14 cellular contexts compared by ENCODE assay signal in the genomic region with DNA sequence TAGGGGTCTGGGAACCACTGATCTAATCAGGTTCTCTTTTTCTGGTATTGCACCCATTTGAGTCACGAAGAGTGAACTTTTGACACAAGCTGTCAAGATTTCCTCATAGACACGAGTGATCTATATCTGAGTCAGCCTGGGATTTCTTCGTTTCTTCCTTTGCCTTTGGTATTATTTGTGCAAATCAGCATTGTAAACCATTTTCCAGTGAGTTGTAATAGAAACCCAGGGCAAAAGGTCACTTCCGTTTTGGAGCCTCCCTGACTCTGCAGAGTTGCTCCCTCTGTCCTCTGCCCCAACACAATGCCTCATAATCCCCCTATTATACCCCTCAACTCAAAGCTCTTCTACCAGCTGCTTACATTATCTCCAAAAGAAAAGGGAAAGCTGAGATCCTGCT.
DNase-seq lines count a peak whose midpoint lies in the region; ATAC-seq, FAIRE-seq and TF ChIP-seq lines count a peak whose summit lies in the region.
"Had no signal": no experiment of that assay in that cellular context is flagged by ENCODE, and none has a peak within 500 bp of the region (broad histone marks: within the 10 kb centered on the region; RNA-seq: fewer than 3 reads in every experiment).

No MANE protein-coding gene starts in this region.

- ATAC-seq in GM18505 (IDR thresholded peaks at IDR 0.05; ENCODE audit: unreplicated experiment): no peak
- no peak for ATAC-seq in T-cell (replicated peaks in 1 of 4)
- ATAC-seq: Panc1 had no signal

- H3K27me3 Mint-ChIP-seq in astrocyte (ENCODE audit: low read depth, unreplicated experiment) (peaks cover 6% of the 10 kb centered on the region), T-cell (peaks cover 0 to 7% of the 10 kb centered on the region in 2 donors)
- H3K27me3 Mint-ChIP-seq: activated B cell treated with CpG ODN at 0.5 μM for 24 hours, B cell had no signal

- H3K27ac ChIP-seq in astrocyte (ENCODE audit: low read depth, low read length) (no peak overlapping the region), keratinocyte (ENCODE audit: control insufficient read depth, insufficient read depth, low read length) (peak overlapping the region; percentile 90)
- H3K27ac ChIP-seq: skin epidermis had no signal

- FAIRE-seq in astrocyte (lab: Jason Lieb, UNC) (peak; percentile 49), keratinocyte (lab: Jason Lieb, UNC) (peak; percentile 97)

- TF ChIP-seq CTCF in NB4 (IDR thresholded peaks at IDR 0.05; ENCODE audit: low read depth, low read length): no peak
- TF ChIP-seq CTCF in astrocyte (IDR thresholded peaks at IDR 0.05; ENCODE audit: insufficient read depth, low read depth, low read length): no peak
- no peak for TF ChIP-seq CTCF in keratinocyte (optimal IDR thresholded peaks at IDR 0.05 in 1 of 3, IDR thresholded peaks at IDR 0.05 in 1 of 3, conservative IDR thresholded peaks at IDR 0.05 in 1 of 3; ENCODE audit: extremely low read depth in 1 of 3, insufficient read depth in 2 of 3, low read length in 3 of 3)
- TF ChIP-seq CTCF in BE2C (IDR thresholded peaks at IDR 0.05; ENCODE audit: low read depth, low read length): no peak

- DNase-seq in AG20443 (ENCODE audit: low spot score) (peak; percentile 14), NB4 (ENCODE audit: low read depth) (peak; percentile 64), astrocyte (ENCODE audit: low read depth) (peak; percentile 56), keratinocyte (ENCODE audit: low read depth, low spot score) (peak; percentile 17), T1000 (lab: John Stamatoyannopoulos, UW) (no peak), BE2C (no peak), T-cell (no peak)
- DNase-seq: activated B cell treated with CpG ODN at 0.5 μM for 24 hours; caudate nucleus; stimulated activated CD8-positive, alpha-beta memory T cell treated with anti-CD3 and anti-CD28 coated beads, Interleukin-4, amount 100 ng/mL, for 48 hours had no signal

- H3K79me2 ChIP-seq in astrocyte (ENCODE audit: insufficient read depth, low read length): no peaks in the 10 kb centered on the region
- H3K79me2 ChIP-seq in keratinocyte (ENCODE audit: control insufficient read depth, insufficient read depth, low read length): no peaks in the 10 kb centered on the region

- H2AFZ ChIP-seq in astrocyte (ENCODE audit: low read depth, low read length): no peak overlapping the region
- no peak overlapping the region for H2AFZ ChIP-seq in keratinocyte (ENCODE audit: control insufficient read depth, low read length)

- H3K27me3 ChIP-seq in astrocyte (ENCODE audit: insufficient read depth, low read length): no peaks in the 10 kb centered on the region
- H3K27me3 ChIP-seq in keratinocyte (ENCODE audit: control insufficient read depth, extremely low read depth, insufficient read depth, low read length): no peaks in the 10 kb centered on the region
- H3K27me3 ChIP-seq in BE2C: peaks cover 10% of the 10 kb centered on the region; the same call in 1 of the 2 replicates

- no peak for TF ChIP-seq POLR2A in NB4 (IDR thresholded peaks at IDR 0.05; ENCODE audit: extremely low read depth, insufficient read length)
- no peak for TF ChIP-seq POLR2A in GM18505 (IDR thresholded peaks at IDR 0.05; ENCODE audit: borderline replicate concordance, extremely low read depth, insufficient read depth, insufficient read length)

- POLR2A ChIA-PET in T-cell (lab: Charles Lee): no interaction called here

- CTCF ChIA-PET in T-cell (lab: Charles Lee): no interaction called here

- H3K9ac ChIP-seq in astrocyte (ENCODE audit: low read length) (no peak overlapping the region), keratinocyte (ENCODE audit: control insufficient read depth, extremely low read depth, insufficient read depth, low read length) (no peak overlapping the region)

- H3K9me3 ChIP-seq in astrocyte (ENCODE audit: insufficient read depth, low read depth, low read length) (no peaks in the 10 kb centered on the region), keratinocyte (ENCODE audit: control insufficient read depth, low read depth, low read length) (no peaks in the 10 kb centered on the region), BE2C (no peaks in the 10 kb centered on the region)

- H3K36me3 ChIP-seq in astrocyte (ENCODE audit: insufficient read depth, low read length) (no peaks in the 10 kb centered on the region), keratinocyte (ENCODE audit: control insufficient read depth in 2 of 2, extremely low read depth in 1 of 2, insufficient read depth in 2 of 2, low read length in 2 of 2) (no peaks in the 10 kb centered on the region), BE2C (no peaks in the 10 kb centered on the region)

- H3K27ac Mint-ChIP-seq in astrocyte (ENCODE audit: unreplicated experiment) (peak overlapping the region; percentile 6), T-cell (no peak overlapping the region)
- H3K27ac Mint-ChIP-seq: activated B cell treated with CpG ODN at 0.5 μM for 24 hours, B cell had no signal

- H3K4me2 ChIP-seq in astrocyte (ENCODE audit: low read length) (peak overlapping the region; percentile 27), keratinocyte (ENCODE audit: control insufficient read depth, extremely low read depth, insufficient read depth, low read depth, low read length) (peak overlapping the region; percentile 86)

- dilution Hi-C loops in keratinocyte (cut with MboI; ENCODE audit: extremely low pct_ligation_motif_present, low sequenced_read_pairs): no loop called here

- peaks cover 1% of the 10 kb centered on the region for H3K9me3 Mint-ChIP-seq in astrocyte (ENCODE audit: unreplicated experiment)
- peaks cover 0 to 7% (median 6%) of the 10 kb centered on the region in 3 donors for H3K9me3 Mint-ChIP-seq in T-cell

- no peaks in the 10 kb centered on the region for H3K9me1 ChIP-seq in keratinocyte (ENCODE audit: control insufficient read depth, extremely low read depth, insufficient read depth, low read length)

- H3K36me3 Mint-ChIP-seq in astrocyte (ENCODE audit: low read depth, unreplicated experiment) (no peaks in the 10 kb centered on the region), T-cell (no peaks in the 10 kb centered on the region)

- H4K20me1 ChIP-seq in astrocyte (ENCODE audit: insufficient read depth, low read length) (no peaks in the 10 kb centered on the region), keratinocyte (ENCODE audit: control insufficient read depth, extremely low read depth, insufficient read depth, low read length) (no peaks in the 10 kb centered on the region)

- H3K4me1 ChIP-seq in astrocyte (ENCODE audit: insufficient read depth, low read length) (peaks cover 17% of the 10 kb centered on the region), keratinocyte (ENCODE audit: control insufficient read depth, extremely low read depth, insufficient read depth, low read length) (peaks cover 25% of the 10 kb centered on the region), BE2C (no peaks in the 10 kb centered on the region; the same call in 1 of the 2 replicates)

- H3K4me1 Mint-ChIP-seq in astrocyte (ENCODE audit: low read depth, unreplicated experiment) (peaks cover 25% of the 10 kb centered on the region), T-cell (no peaks in the 10 kb centered on the region)
- H3K4me1 Mint-ChIP-seq: activated B cell treated with CpG ODN at 0.5 μM for 24 hours, B cell had no signal

- H3K4me3 Mint-ChIP-seq in astrocyte (ENCODE audit: unreplicated experiment) (no peak overlapping the region), T-cell (no peak overlapping the region)
- H3K4me3 Mint-ChIP-seq: activated B cell treated with CpG ODN at 0.5 μM for 24 hours, B cell had no signal

- H3K4me3 ChIP-seq in NB4 (ENCODE audit: low read depth, low read length) (no peak overlapping the region), astrocyte (ENCODE audit: insufficient read depth, low read depth, low read length) (no peak overlapping the region), keratinocyte (ENCODE audit: control insufficient read depth in 2 of 3, extremely low read depth in 1 of 3, insufficient read depth in 2 of 3, low read depth in 1 of 3, low read length in 3 of 3) (no peak overlapping the region), BE2C (ENCODE audit: low read depth, low read length) (no peak overlapping the region)
- H3K4me3 ChIP-seq: skin epidermis had no signal

Comparison
In these comparisons a context has a peak if more than half of its experiments do, and no peak if none do; other contexts are left out.
1. DNase-seq: peak in AG20443 (single experiment), NB4 (single experiment), astrocyte (single experiment) and keratinocyte (single experiment); none in T1000 (single experiment), BE2C (single experiment) and T-cell (0 of 34).